Comparison of ENCODE assay signal across 17 cellular contexts in genomic region chr5:138938526-138938925, GRCh38.
DNase-seq lines count a peak whose midpoint lies in the region; ATAC-seq and TF ChIP-seq lines count a peak whose summit lies in the region.
"Had no signal": no experiment of that assay in that cellular context is flagged by ENCODE, and none has a peak within 500 bp of the region (broad histone marks: within the 10 kb centered on the region; RNA-seq: fewer than 3 reads in every experiment).

No MANE protein-coding gene starts in this region.

- H2AK5ac ChIP-seq in IMR-90 (ENCODE audit: low read depth, low read length) (no peak overlapping the region), neuronal stem cell (ENCODE audit: low read depth, low read length) (peak overlapping the region; percentile 6)

- H2BK5ac ChIP-seq in IMR-90 (ENCODE audit: low read depth, low read length, poor library complexity, severe bottlenecking): no peak overlapping the region
- H2BK5ac ChIP-seq in neuronal stem cell (ENCODE audit: low read length): no peak overlapping the region

- H3K27ac Mint-ChIP-seq in CD14-positive monocyte: peak overlapping the region in 4 of 7 donors; percentile 24 to 69 (median 55)

- H3K79me1 ChIP-seq in IMR-90 (ENCODE audit: low read depth in 1 of 2, low read length in 2 of 2) (peaks cover 0 to 9% of the 10 kb centered on the region in 2 experiments; a peak in 1 of 4 replicates), neuronal stem cell (ENCODE audit: low read depth, low read length) (no peaks in the 10 kb centered on the region)

- no peaks in the 10 kb centered on the region for H3K27me3 ChIP-seq in IMR-90 (ENCODE audit: control insufficient read depth, insufficient read depth, low read length)
- H3K27me3 ChIP-seq in neuronal stem cell (ENCODE audit: control insufficient read depth in 3 of 3, insufficient read depth in 3 of 3, low read depth in 1 of 3, low read length in 3 of 3): no peaks in the 10 kb centered on the region

- no peak overlapping the region for H2BK15ac ChIP-seq in IMR-90 (ENCODE audit: low read depth, low read length)
- H2BK15ac ChIP-seq in neuronal stem cell (ENCODE audit: low read length): no peak overlapping the region

- WGBS in IMR-90 (ENCODE audit: extremely low coverage in 2 of 2, insufficient read length in 1 of 2), 2 experiments: 80% methylated on average over 1 of the region's 5 CpGs; no CpG with 5 or more reads in 1 of the 2 experiments
- no CpG with 5 or more reads among the region's 5 CpGs for WGBS in neuronal stem cell (ENCODE audit: extremely low coverage in 2 of 2, insufficient read length in 2 of 2, insufficient replicate concordance in 1 of 2), 2 donors

- H3K4me2 ChIP-seq in IMR-90 (ENCODE audit: low read depth, low read length) (no peak overlapping the region), neuronal stem cell (ENCODE audit: insufficient read depth, low read length, poor library complexity, severe bottlenecking) (no peak overlapping the region)

- intact Hi-C loops in CD14-positive monocyte (cut with micrococcal nuclease): no loop called here
- intact Hi-C loops in IMR-90 (cut with micrococcal nuclease): no loop called here

- H4K8ac ChIP-seq in IMR-90 (ENCODE audit: low read depth in 2 of 2, low read length in 2 of 2): no peak overlapping the region
- no peak overlapping the region for H4K8ac ChIP-seq in neuronal stem cell (ENCODE audit: low read depth, low read length)

- H3K23ac ChIP-seq in IMR-90 (ENCODE audit: low read depth, low read length) (no peak overlapping the region), neuronal stem cell (ENCODE audit: low read depth, low read length, poor library complexity) (no peak overlapping the region)

- no peak overlapping the region for H2BK20ac ChIP-seq in IMR-90 (ENCODE audit: low read depth, low read length)

- H3K36me3 Mint-ChIP-seq in CD14-positive monocyte: peaks cover 33 to 43% of the 10 kb centered on the region in 2 donors

- DNase-seq in CD14-positive monocyte (ENCODE audit: low spot score): no peak
- no peak for DNase-seq in IMR-90
- DNase-seq in fibroblast of peridontal ligament (ENCODE audit: extremely low read depth): peak; percentile 8
- no peak for DNase-seq in neuronal stem cell (ENCODE audit: low spot score)
- no peak for DNase-seq in NCI-H2196 (lab: John Stamatoyannopoulos, UW; ENCODE audit: unreplicated experiment)
- DNase-seq: AML-193, DMS79, GOT3, Karpas-422, NCI-H1417, NCI-H2029, NCI-H510A treated with DMSO at 0.1 percent for 48 hours, SHP77 had no signal

- H3K14ac ChIP-seq in IMR-90 (replicated peaks; ENCODE audit: low read depth, low read length) (no peak overlapping the region), neuronal stem cell (ENCODE audit: low read length) (no peak overlapping the region)

- no peak overlapping the region for H3K4ac ChIP-seq in IMR-90 (ENCODE audit: low read depth, low read length)
- H3K4ac ChIP-seq in neuronal stem cell (ENCODE audit: low read length): no peak overlapping the region

- H3K4me1 ChIP-seq in IMR-90 (ENCODE audit: control insufficient read depth, insufficient read depth, low read length) (no peaks in the 10 kb centered on the region), neuronal stem cell (ENCODE audit: control insufficient read depth in 2 of 2, insufficient read depth in 1 of 2, low read depth in 1 of 2, low read length in 2 of 2) (peaks cover 3 to 8% of the 10 kb centered on the region in 2 donors)

- H2AK9ac ChIP-seq in IMR-90 (replicated peaks; ENCODE audit: low read depth, low read length, poor library complexity): no peak overlapping the region

- H3K4me3 Mint-ChIP-seq in CD14-positive monocyte: no peak overlapping the region
- H3K4me3 Mint-ChIP-seq: CD4-positive, CD25-positive, alpha-beta regulatory T cell had no signal

- no peak overlapping the region for H2AFZ ChIP-seq in IMR-90 (replicated peaks; ENCODE audit: low read length, poor library complexity)
- no peak overlapping the region for H2AFZ ChIP-seq in neuronal stem cell (ENCODE audit: low read length)

- H3K4me3 ChIP-seq in IMR-90 (ENCODE audit: insufficient read depth, low read depth, low read length): no peak overlapping the region
- no peak overlapping the region for H3K4me3 ChIP-seq in neuronal stem cell (ENCODE audit: low read length in 2 of 2)
- H3K4me3 ChIP-seq: GM12878 had no signal

- BruUV-seq in IMR-90 (replicated peaks; lab: Mats Ljungman, UMichigan): no TSS peak

- H3K27ac ChIP-seq in IMR-90 (ENCODE audit: insufficient read depth, low read length): no peak overlapping the region
- no peak overlapping the region for H3K27ac ChIP-seq in neuronal stem cell (replicated peaks; ENCODE audit: low read length)

- H3K36me3 ChIP-seq in IMR-90 (ENCODE audit: control insufficient read depth, insufficient read depth, low read length) (peaks cover 29% of the 10 kb centered on the region), neuronal stem cell (replicated peaks in 1 of 2; ENCODE audit: control insufficient read depth in 2 of 2, insufficient read depth in 2 of 2, low read length in 2 of 2) (peaks cover 16 to 50% of the 10 kb centered on the region in 2 donors)

- H2BK120ac ChIP-seq in IMR-90 (ENCODE audit: low read depth, low read length): no peak overlapping the region
- H2BK120ac ChIP-seq in neuronal stem cell (ENCODE audit: low read depth, low read length): no peak overlapping the region

- no peak for TF ChIP-seq POLR2A in IMR-90 (IDR thresholded peaks at IDR 0.05; ENCODE audit: low read depth, low read length)

- H3K9me1 ChIP-seq in IMR-90 (ENCODE audit: insufficient read depth, low read length): 0 out of 2 replicates have a peak, but pooled peaks cover 8% of the 10 kb centered on the region

- no peak overlapping the region for H2BK12ac ChIP-seq in neuronal stem cell (ENCODE audit: low read length)

- POLR2A ChIA-PET in IMR-90 (lab: Charles Lee; ENCODE audit: unreplicated experiment): no interaction called here

- dilution Hi-C loops in IMR-90 (cut with HindIII; ENCODE audit: low sequenced_read_pairs, unreplicated experiment): no loop called here

- in situ Hi-C loops in IMR-90 (cut with MboI; ENCODE audit: low sequenced_read_pairs): no loop called here

- H3K27me3 Mint-ChIP-seq in CD14-positive monocyte (ENCODE audit: low read depth in 3 of 3): peaks cover 0 to 5% (median 3%) of the 10 kb centered on the region in 3 donors
- H3K27me3 Mint-ChIP-seq: CD4-positive, CD25-positive, alpha-beta regulatory T cell had no signal

- no peak for TF ChIP-seq RAD21 in IMR-90 (IDR thresholded peaks at IDR 0.05; ENCODE audit: low read length)

- no peak overlapping the region for H3K9ac ChIP-seq in IMR-90 (ENCODE audit: low read depth, low read length)
- H3K9ac ChIP-seq in neuronal stem cell (ENCODE audit: low read depth, low read length, poor library complexity): no peak overlapping the region

- 0 out of 2 replicates have a peak, but pooled peaks cover 3% of the 10 kb centered on the region for H4K20me1 ChIP-seq in IMR-90 (ENCODE audit: insufficient read depth, low read length)

- CTCF ChIA-PET in IMR-90 (lab: Yijun Ruan, JAX): no interaction called here

- no peak for ATAC-seq in IMR-90 (ENCODE audit: low read depth)
- ATAC-seq in HG03045 (IDR thresholded peaks at IDR 0.05; ENCODE audit: unreplicated experiment): no peak
- no peak for ATAC-seq in activated CD4-positive, CD25-positive, alpha-beta regulatory T cell treated with anti-CD3 and anti-CD28 coated beads, Interleukin-2, amount 50 U/mL, for 24 hours

- no peak overlapping the region for H3K18ac ChIP-seq in IMR-90 (ENCODE audit: low read depth, low read length)
- H3K18ac ChIP-seq in neuronal stem cell (ENCODE audit: low read length): no peak overlapping the region

- H4K91ac ChIP-seq in IMR-90 (ENCODE audit: insufficient read depth, low read depth, low read length) (no peak overlapping the region), neuronal stem cell (ENCODE audit: low read depth, low read length, poor library complexity) (no peak overlapping the region)

- no peak overlapping the region for H4K5ac ChIP-seq in IMR-90 (ENCODE audit: low read depth, low read length)

- peaks cover 0 to 2% (median 0%) of the 10 kb centered on the region in 7 donors for H3K9me3 Mint-ChIP-seq in CD14-positive monocyte

- H3K9me3 ChIP-seq in IMR-90 (ENCODE audit: control insufficient read depth, insufficient read depth, low read length) (no peaks in the 10 kb centered on the region), neuronal stem cell (replicated peaks in 1 of 2; ENCODE audit: control insufficient read depth in 2 of 2, insufficient read depth in 1 of 2, low read depth in 1 of 2, low read length in 2 of 2) (peaks cover 0 to 5% of the 10 kb centered on the region in 2 donors)

- no peaks in the 10 kb centered on the region for H3K4me1 Mint-ChIP-seq in CD14-positive monocyte

- TF ChIP-seq CTCF in CD14-positive monocyte (IDR thresholded peaks at IDR 0.05) (no peak), IMR-90 (conservative IDR thresholded peaks at IDR 0.05; ENCODE audit: low read depth, low read length) (no peak)

- H3K56ac ChIP-seq in IMR-90 (ENCODE audit: extremely low read depth, insufficient read depth, low read length): no peak overlapping the region

TF ChIP-seq in IMR-90, 13 proteins besides CTCF, POLR2A, EP300 and RAD21:
- TF ChIP-seq SMC3 (IDR thresholded peaks at IDR 0.05; ENCODE audit: low read depth, low read length) (no peak), MAFK (IDR thresholded peaks at IDR 0.05; ENCODE audit: low read depth, low read length) (peak; percentile 12; the same call in 1 of the 2 replicates), MAZ (IDR thresholded peaks at IDR 0.05; ENCODE audit: borderline replicate concordance, low read depth, low read length) (no peak), CHD1 (IDR thresholded peaks at IDR 0.05; ENCODE audit: low read depth, low read length) (no peak), FOS (IDR thresholded peaks at IDR 0.05; ENCODE audit: low read depth, low read length) (no peak), NFE2L2 (IDR thresholded peaks at IDR 0.05; ENCODE audit: low read depth, low read length) (no peak), MXI1 (IDR thresholded peaks at IDR 0.05; ENCODE audit: borderline replicate concordance, low read depth, low read length) (no peak), USF2 (IDR thresholded peaks at IDR 0.05; ENCODE audit: low read depth, low read length) (no peak)
